ENCODE assay signal across 16 cellular contexts in genomic region chr17:66726846-66727245, GRCh38.
A peak's percentile ranks its signal among the peaks of the same experiment; 100 is the strongest.
DNase-seq lines count a peak whose midpoint lies in the region; ATAC-seq, FAIRE-seq and TF ChIP-seq lines count a peak whose summit lies in the region.
"Had no signal": no experiment of that assay in that cellular context is flagged by ENCODE, and none has a peak within 500 bp of the region (broad histone marks: within the 10 kb centered on the region; RNA-seq: fewer than 3 reads in every experiment).

No MANE protein-coding gene starts in this region.

- H3K56ac ChIP-seq in H1 (replicated peaks; ENCODE audit: insufficient read length, low read depth, low read length) = no peak overlapping the region

- H3K4me3 Mint-ChIP-seq in activated CD4-positive, alpha-beta T cell treated with anti-CD3 and anti-CD28 coated beads, Interleukin-2, amount 10 ng/mL, durations not matched to agents 7 days and 5 days = no peak overlapping the region
- H3K4me3 Mint-ChIP-seq in CD4-positive, CD25-positive, alpha-beta regulatory T cell = no peak overlapping the region

- peaks cover 20% of the 10 kb centered on the region for H3K4me1 Mint-ChIP-seq in activated CD4-positive, alpha-beta T cell treated with anti-CD3 and anti-CD28 coated beads, Interleukin-2, amount 10 ng/mL, durations not matched to agents 7 days and 5 days
- peaks cover 5 to 26% (median 11%) of the 10 kb centered on the region in 4 donors for H3K4me1 Mint-ChIP-seq in CD4-positive, CD25-positive, alpha-beta regulatory T cell

- no peak overlapping the region for H2AFZ ChIP-seq in H1 (ENCODE audit: low read length)

- TF ChIP-seq POLR2A in H1 (IDR thresholded peaks at IDR 0.05; ENCODE audit: control extremely low read depth in 1 of 2, low read depth in 2 of 2, low read length in 2 of 2) = no peak

- no peak overlapping the region for H3K4me3 ChIP-seq in CD4-positive, CD25-positive, alpha-beta regulatory T cell (ENCODE audit: low read depth, low read length)
- H3K4me3 ChIP-seq in H1 (ENCODE audit: extremely low read depth in 1 of 4, insufficient read depth in 2 of 4, low read depth in 3 of 4, low read length in 4 of 4) = no peak overlapping the region
- H3K4me3 ChIP-seq: BLaER1, HAP-1 had no signal

- POLR2A ChIA-PET in activated CD4-positive, alpha-beta T cell treated with anti-CD3 and anti-CD28 coated beads, Interleukin-2, amount 10 ng/mL, durations not matched to agents 7 days and 5 days (lab: Charles Lee) = no interaction called here
- POLR2A ChIA-PET in H1 (lab: Charles Lee; ENCODE audit: partially characterized antibody) = no interaction called here

- no peak overlapping the region for H2AK5ac ChIP-seq in H1 (ENCODE audit: low read depth, low read length)

- H3K23ac ChIP-seq in H1 (ENCODE audit: insufficient read length) = no peak overlapping the region

- peaks cover 5% of the 10 kb centered on the region for H3K36me3 Mint-ChIP-seq in activated CD4-positive, alpha-beta T cell treated with anti-CD3 and anti-CD28 coated beads, Interleukin-2, amount 10 ng/mL, durations not matched to agents 7 days and 5 days (ENCODE audit: low read depth)
- H3K36me3 Mint-ChIP-seq in CD4-positive, CD25-positive, alpha-beta regulatory T cell = no peaks in the 10 kb centered on the region

- H3K9me3 Mint-ChIP-seq in activated CD4-positive, alpha-beta T cell treated with anti-CD3 and anti-CD28 coated beads, Interleukin-2, amount 10 ng/mL, durations not matched to agents 7 days and 5 days = no peaks in the 10 kb centered on the region
- no peaks in the 10 kb centered on the region for H3K9me3 Mint-ChIP-seq in CD4-positive, CD25-positive, alpha-beta regulatory T cell

- no peaks in the 10 kb centered on the region for H3K27me3 ChIP-seq in CD4-positive, CD25-positive, alpha-beta regulatory T cell (ENCODE audit: control insufficient read depth, insufficient read depth, low read length)
- H3K27me3 ChIP-seq in H1 (replicated peaks in 1 of 4; ENCODE audit: control insufficient read depth in 3 of 4, extremely low read depth in 1 of 4, insufficient read depth in 3 of 4, low read length in 3 of 4) = no peaks in the 10 kb centered on the region
- H3K27me3 ChIP-seq: BLaER1 had no signal

- no peak overlapping the region for H3K27ac ChIP-seq in CD4-positive, CD25-positive, alpha-beta regulatory T cell (ENCODE audit: insufficient read depth, low read length, poor library complexity, severe bottlenecking)
- H3K27ac ChIP-seq in H1 (ENCODE audit: low read depth, low read length) = no peak overlapping the region
- H3K27ac ChIP-seq: BLaER1 had no signal

- no peak for TF ChIP-seq RAD21 in H1 (IDR thresholded peaks at IDR 0.05 in 1 of 2, conservative IDR thresholded peaks at IDR 0.05 in 1 of 2; ENCODE audit: low read depth in 2 of 2, low read length in 2 of 2)

- no peaks in the 10 kb centered on the region for H3K79me2 ChIP-seq in H1 (ENCODE audit: control insufficient read depth in 1 of 2, insufficient read depth in 2 of 2, low read length in 2 of 2)

- no peak for TF ChIP-seq EP300 in H1 (IDR thresholded peaks at IDR 0.05; ENCODE audit: borderline replicate concordance in 1 of 2, low read depth in 2 of 2, low read length in 2 of 2)

- no peak overlapping the region for H3K18ac ChIP-seq in H1 (ENCODE audit: extremely low read depth, low read length)

- H4K91ac ChIP-seq in H1 (replicated peaks; ENCODE audit: insufficient read length, low read length) = no peak overlapping the region

- WGBS in H1 (ENCODE audit: extremely low coverage in 1 of 2, insufficient coverage in 1 of 2, insufficient read length in 1 of 2, insufficient replicate concordance in 2 of 2, low coverage in 1 of 2, low lambda C conversion rate in 2 of 2, missing lambda C conversion rate in 1 of 2), 2 experiments = 91% methylated on average over 11 of the region's 11 CpGs; no CpG with 5 or more reads in 1 of the 2 experiments

- H3K36me3 ChIP-seq in CD4-positive, CD25-positive, alpha-beta regulatory T cell (ENCODE audit: control insufficient read depth, insufficient read depth, low read length) = no peaks in the 10 kb centered on the region
- no peaks in the 10 kb centered on the region for H3K36me3 ChIP-seq in H1 (ENCODE audit: control insufficient read depth in 2 of 4, insufficient read depth in 4 of 4, low read length in 3 of 4)
- H3K36me3 ChIP-seq: BLaER1, HAP-1 had no signal

- ATAC-seq in CD4-positive, CD25-positive, alpha-beta regulatory T cell (ENCODE audit: low read depth in 2 of 2) = no peak

- no peaks in the 10 kb centered on the region for H3K79me1 ChIP-seq in H1 (ENCODE audit: low read depth, low read length)

- H4K20me1 ChIP-seq in H1 (replicated peaks in 1 of 2; ENCODE audit: control insufficient read depth in 1 of 2, insufficient read depth in 2 of 2, low read length in 2 of 2) = no peaks in the 10 kb centered on the region
- H4K20me1 ChIP-seq: BLaER1 had no signal

- H2BK15ac ChIP-seq in H1 (ENCODE audit: low read length) = no peak overlapping the region

- H4K8ac ChIP-seq in H1 (ENCODE audit: extremely low read depth, insufficient read depth, low read length) = no peak overlapping the region

- H3K27me3 Mint-ChIP-seq in activated CD4-positive, alpha-beta T cell treated with anti-CD3 and anti-CD28 coated beads, Interleukin-2, amount 10 ng/mL, durations not matched to agents 7 days and 5 days = no peaks in the 10 kb centered on the region
- H3K27me3 Mint-ChIP-seq in CD4-positive, CD25-positive, alpha-beta regulatory T cell = no peaks in the 10 kb centered on the region

- TF ChIP-seq CTCF in H1 (IDR thresholded peaks at IDR 0.05; ENCODE audit: control extremely low read depth in 1 of 3, insufficient read depth in 1 of 3, low read depth in 1 of 3, low read length in 3 of 3) = no peak

- no peaks in the 10 kb centered on the region for H3K4me1 ChIP-seq in CD4-positive, CD25-positive, alpha-beta regulatory T cell (ENCODE audit: control insufficient read depth, insufficient read depth, low read length, poor library complexity, severe bottlenecking)
- H3K4me1 ChIP-seq in H1 (replicated peaks in 1 of 4; ENCODE audit: control insufficient read depth in 3 of 4, insufficient read depth in 4 of 4, low read length in 3 of 4) = peaks cover 10 to 30% (median 22%) of the 10 kb centered on the region in 4 experiments

- H3K9ac ChIP-seq in H1 (replicated peaks in 1 of 4; ENCODE audit: extremely low read depth in 1 of 4, low read depth in 3 of 4, low read length in 3 of 4) = no peak overlapping the region
- H3K9ac ChIP-seq: BLaER1 had no signal

- no peak overlapping the region for H2BK5ac ChIP-seq in H1 (ENCODE audit: low read depth, low read length)

- H2BK120ac ChIP-seq in H1 (replicated peaks; ENCODE audit: low read depth, low read length) = no peak overlapping the region

- CTCF ChIA-PET in activated CD4-positive, alpha-beta T cell treated with anti-CD3 and anti-CD28 coated beads, Interleukin-2, amount 10 ng/mL, durations not matched to agents 7 days and 5 days (lab: Charles Lee) = interaction anchor here (1.2 to 1.7 kb wide), 2 partner anchors 14 to 17 kb away, joined by 3 to 6 read pairs; no protein-coding TSS in a partner anchor
- CTCF ChIA-PET in H1 (lab: Charles Lee; ENCODE audit: partially characterized antibody) = interaction anchor here (1.0 to 6.2 kb wide), 21 partner anchors 8 to 327 kb away, joined by 3 to 59 read pairs (median 6); no protein-coding TSS in a partner anchor

- intact Hi-C loops in posterior vena cava (cut with DNase I) = loop anchor here in 1 of 2 donors (5.0 kb wide), 1 partner anchor 175 kb away; no protein-coding TSS in a partner anchor

- H3K9me3 ChIP-seq in CD4-positive, CD25-positive, alpha-beta regulatory T cell (ENCODE audit: control insufficient read depth in 2 of 2, low read length in 2 of 2) = no peaks in the 10 kb centered on the region
- H3K9me3 ChIP-seq in H1 (ENCODE audit: insufficient read depth in 2 of 2, low read depth in 1 of 2, low read length in 1 of 2) = no peaks in the 10 kb centered on the region
- H3K9me3 ChIP-seq: BLaER1, HAP-1 had no signal

- peak overlapping the region; percentile 58 for H3K27ac Mint-ChIP-seq in activated CD4-positive, alpha-beta T cell treated with anti-CD3 and anti-CD28 coated beads, Interleukin-2, amount 10 ng/mL, durations not matched to agents 7 days and 5 days
- peak overlapping the region in 2 of 3 donors; percentile 49 to 79 for H3K27ac Mint-ChIP-seq in CD4-positive, CD25-positive, alpha-beta regulatory T cell

- no peak overlapping the region for H3K14ac ChIP-seq in H1 (ENCODE audit: insufficient read length)

- H2BK20ac ChIP-seq in H1 (ENCODE audit: low read length) = no peak overlapping the region

- H3K4me2 ChIP-seq in H1 (ENCODE audit: insufficient read depth in 1 of 2, low read depth in 2 of 2, low read length in 2 of 2) = no peak overlapping the region
- H3K4me2 ChIP-seq: BLaER1 had no signal

- FAIRE-seq in H1 (lab: Jason Lieb, UNC) = no peak
- FAIRE-seq in HTR-8/SVneo (lab: Jason Lieb, UNC) = no peak
- FAIRE-seq: GM19239 had no signal

- H4K5ac ChIP-seq in H1 (ENCODE audit: insufficient read length, low read depth, low read length) = no peak overlapping the region

- no peak overlapping the region for H3K4ac ChIP-seq in H1 (replicated peaks; ENCODE audit: insufficient read length, low read depth, low read length)

- H3K23me2 ChIP-seq in H1 (ENCODE audit: low read depth, low read length) = no peaks in the 10 kb centered on the region

- H2BK12ac ChIP-seq in H1 (ENCODE audit: low read depth, low read length) = 0 out of 2 replicates have a peak overlapping the region, but pooled peaks have one; percentile 39

- no peak for DNase-seq in activated CD4-positive, alpha-beta T cell treated with anti-CD3 and anti-CD28 coated beads, Interleukin-2, amount 10 ng/mL, durations not matched to agents 7 days and 5 days
- DNase-seq in activated CD4-positive, alpha-beta T cell treated with anti-CD3 and anti-CD28 coated beads for 4 hours = no peak
- DNase-seq in CD4-positive, CD25-positive, alpha-beta regulatory T cell = no peak
- DNase-seq in H1 (ENCODE audit: low read depth in 1 of 2, low spot score in 2 of 2) (no peak), posterior vena cava (ENCODE audit: low spot score) (peak; percentile 60), HTR-8/SVneo (ENCODE audit: insufficient read length, low spot score) (no peak), NCI-H1436 (lab: John Stamatoyannopoulos, UW) (no peak), NCI-H2196 treated with DMSO at 0.1 percent for 48 hours (lab: John Stamatoyannopoulos, UW; ENCODE audit: unreplicated experiment) (no peak)
- DNase-seq: 8988T, AML-193, DMS53, GF-D8, GOT3 had no signal

TF ChIP-seq in H1, 55 proteins besides CTCF, POLR2A, EP300 and RAD21:
- no peak for TF ChIP-seq RNF2 (IDR thresholded peaks at IDR 0.05; ENCODE audit: borderline replicate concordance, low read depth, low read length, missing control alignments, poor library complexity, severe bottlenecking)
- no peak for TF ChIP-seq CHD2 (IDR thresholded peaks at IDR 0.05; ENCODE audit: low read length)
TF ChIP-seq in H1: peak in this region for 0.
